Comparison of ENCODE assay signal across 22 cellular contexts in genomic region chr1:173224280-173224886, GRCh38. TPM values are rescaled to one million over a fixed set of nuclear protein-coding genes. Genes with fewer than 3 reads are reported as not detected.
DNase-seq lines count a peak whose midpoint lies in the region; ATAC-seq and TF ChIP-seq lines count a peak whose summit lies in the region.
"Had no signal": no experiment of that assay in that cellular context is flagged by ENCODE, and none has a peak within 500 bp of the region (broad histone marks: within the 10 kb centered on the region; RNA-seq: fewer than 3 reads in every experiment).

No MANE protein-coding gene starts in this region.

- no peaks in the 10 kb centered on the region for H4K20me1 ChIP-seq in OCI-LY7 (ENCODE audit: insufficient read depth, low read length)

- no peaks in the 10 kb centered on the region for H3K9me2 ChIP-seq in OCI-LY7 (ENCODE audit: insufficient read depth, low read length)
- H3K9me2 ChIP-seq: SK-N-SH had no signal

- H3K27me3 ChIP-seq in mesenchymal stem cell (ENCODE audit: control insufficient read depth in 1 of 2, insufficient read depth in 1 of 2, low read length in 2 of 2): no peaks in the 10 kb centered on the region
- H3K27me3 ChIP-seq: heart left ventricle, ovary, upper lobe of left lung had no signal

- 93% methylated on average over 2 of the region's 3 CpGs for WGBS in mesenchymal stem cell

- no peak overlapping the region for H3K4ac ChIP-seq in mesenchymal stem cell (ENCODE audit: low read depth in 1 of 2, low read length in 2 of 2)

- intact Hi-C loops in OCI-LY7 (cut with micrococcal nuclease; ENCODE audit: unreplicated experiment): no loop called here
- intact Hi-C loops in activated T-helper 2 cell treated with anti-CD3 and anti-CD28 coated beads, Interferon-gamma antibody, Interleukin-2, Interleukin-4, amounts not matched to agents 10 μg/mL and 5 μg/mL and 100 μg/mL, durations not matched to agents 14 hours and 24 hours and 36 hours (cut with micrococcal nuclease): no loop called here

- H3K9ac ChIP-seq in mesenchymal stem cell (ENCODE audit: low read length): no peak overlapping the region
- H3K9ac ChIP-seq: SK-N-SH had no signal

- H4K8ac ChIP-seq in mesenchymal stem cell (ENCODE audit: low read length): peak overlapping the region; percentile 21

- no peak overlapping the region for H3K4me3 ChIP-seq in AG10803 (ENCODE audit: low read length)
- H3K4me3 ChIP-seq in OCI-LY7 (ENCODE audit: low read depth, low read length, poor library complexity, severe bottlenecking): no peak overlapping the region
- H3K4me3 ChIP-seq in mesenchymal stem cell (ENCODE audit: insufficient read depth in 1 of 2, low read depth in 1 of 2, low read length in 2 of 2): no peak overlapping the region
- H3K4me3 ChIP-seq: heart left ventricle, ovary, upper lobe of left lung had no signal

- peaks cover 5% of the 10 kb centered on the region for H3K4me1 ChIP-seq in OCI-LY7 (ENCODE audit: insufficient read depth, low read length, poor library complexity, severe bottlenecking)
- peaks cover 4% of the 10 kb centered on the region for H3K4me1 ChIP-seq in mesenchymal stem cell (ENCODE audit: control insufficient read depth, insufficient read depth, low read depth, low read length)
- H3K4me1 ChIP-seq: heart left ventricle, upper lobe of left lung had no signal

- CTCF ChIA-PET in OCI-LY7 (lab: Charles Lee; ENCODE audit: unreplicated experiment): no interaction called here

- H3K27ac Mint-ChIP-seq in chondrocyte (ENCODE audit: unreplicated experiment): no peak overlapping the region
- H3K27ac Mint-ChIP-seq in activated T-helper 2 cell treated with anti-CD3 and anti-CD28 coated beads, Interferon-gamma antibody, Interleukin-2, Interleukin-4, amounts not matched to agents 10 μg/mL and 5 μg/mL and 100 μg/mL, durations not matched to agents 14 hours and 24 hours and 36 hours: no peak overlapping the region
- H3K27ac Mint-ChIP-seq: activated B cell treated with CpG ODN at 0.5 μM for 24 hours; naive thymus-derived CD4-positive, alpha-beta T cell; T-helper 2 cell treated with Interferon-gamma antibody and Interleukin-4, amounts not matched to agents 5 μg/mL and 100 μg/mL, for 36 hours had no signal

- H3K23ac ChIP-seq in mesenchymal stem cell (ENCODE audit: low read length in 2 of 2): no peak overlapping the region

- H2BK12ac ChIP-seq in mesenchymal stem cell (ENCODE audit: low read length in 2 of 2): peak overlapping the region; percentile 75

- H3K4me3 Mint-ChIP-seq in chondrocyte (ENCODE audit: unreplicated experiment): no peak overlapping the region
- no peak overlapping the region for H3K4me3 Mint-ChIP-seq in activated T-helper 2 cell treated with anti-CD3 and anti-CD28 coated beads, Interferon-gamma antibody, Interleukin-2, Interleukin-4, amounts not matched to agents 10 μg/mL and 5 μg/mL and 100 μg/mL, durations not matched to agents 14 hours and 24 hours and 36 hours (ENCODE audit: low read depth)
- H3K4me3 Mint-ChIP-seq: activated B cell treated with CpG ODN at 0.5 μM for 24 hours; naive thymus-derived CD4-positive, alpha-beta T cell; T-helper 2 cell treated with Interferon-gamma antibody and Interleukin-4, amounts not matched to agents 5 μg/mL and 100 μg/mL, for 36 hours had no signal

- H3K27ac ChIP-seq in OCI-LY7 (ENCODE audit: low read depth, low read length, poor library complexity, severe bottlenecking) (no peak overlapping the region), mesenchymal stem cell (ENCODE audit: low read length, poor library complexity, severe bottlenecking) (peak overlapping the region; percentile 20)
- H3K27ac ChIP-seq: heart left ventricle, ovary, upper lobe of left lung had no signal

- no TSS peak for BruUV-seq in OCI-LY7 (replicated peaks; lab: Mats Ljungman, UMichigan)

- no peak overlapping the region for H2BK120ac ChIP-seq in mesenchymal stem cell (ENCODE audit: low read depth, low read length)

- H2BK5ac ChIP-seq in mesenchymal stem cell (ENCODE audit: low read depth, low read length, poor library complexity, severe bottlenecking): no peak overlapping the region

- peaks cover 10% of the 10 kb centered on the region for H3K9me3 Mint-ChIP-seq in chondrocyte (ENCODE audit: low read depth)
- H3K9me3 Mint-ChIP-seq in activated T-helper 2 cell treated with anti-CD3 and anti-CD28 coated beads, Interferon-gamma antibody, Interleukin-2, Interleukin-4, amounts not matched to agents 10 μg/mL and 5 μg/mL and 100 μg/mL, durations not matched to agents 14 hours and 24 hours and 36 hours: peaks cover 6% of the 10 kb centered on the region

- H3K18ac ChIP-seq in mesenchymal stem cell (ENCODE audit: low read depth in 1 of 2, low read length in 2 of 2): peak overlapping the region; percentile 58 to 88

- H3K4me2 ChIP-seq in OCI-LY7 (ENCODE audit: low read length): no peak overlapping the region
- no peak overlapping the region for H3K4me2 ChIP-seq in mesenchymal stem cell (ENCODE audit: low read length, poor library complexity, severe bottlenecking)
- H3K4me2 ChIP-seq: SK-N-SH had no signal

- POLR2A ChIA-PET in OCI-LY7 (lab: Charles Lee): interaction anchor here (0.7 kb wide), 1 partner anchor 1000 kb away, joined by 3 read pairs; no protein-coding TSS in a partner anchor

- H3K79me2 ChIP-seq in OCI-LY7 (ENCODE audit: insufficient read depth, low read depth, low read length): no peaks in the 10 kb centered on the region

- no peak overlapping the region for H3K14ac ChIP-seq in mesenchymal stem cell (ENCODE audit: low read length in 2 of 2)

- no peaks in the 10 kb centered on the region for H3K36me3 ChIP-seq in OCI-LY7 (ENCODE audit: insufficient read depth, low read length)
- H3K36me3 ChIP-seq in mesenchymal stem cell (ENCODE audit: control insufficient read depth in 1 of 2, insufficient read depth in 2 of 2, low read depth in 1 of 2, low read length in 2 of 2): no peaks in the 10 kb centered on the region
- H3K36me3 ChIP-seq: heart left ventricle, ovary, upper lobe of left lung had no signal

- H2BK15ac ChIP-seq in mesenchymal stem cell (ENCODE audit: low read depth, poor library complexity, severe bottlenecking): no peak overlapping the region

- no peaks in the 10 kb centered on the region for H3K27me3 Mint-ChIP-seq in chondrocyte (ENCODE audit: low read depth)
- peaks cover 4% of the 10 kb centered on the region for H3K27me3 Mint-ChIP-seq in activated T-helper 2 cell treated with anti-CD3 and anti-CD28 coated beads, Interferon-gamma antibody, Interleukin-2, Interleukin-4, amounts not matched to agents 10 μg/mL and 5 μg/mL and 100 μg/mL, durations not matched to agents 14 hours and 24 hours and 36 hours (ENCODE audit: low read depth)
- H3K27me3 Mint-ChIP-seq: activated B cell treated with CpG ODN at 0.5 μM for 24 hours; naive thymus-derived CD4-positive, alpha-beta T cell had no signal

- peak overlapping the region; percentile 10; the same call in 1 of the 2 replicates for H2AFZ ChIP-seq in OCI-LY7 (ENCODE audit: low read length)
- peak overlapping the region; percentile 36 for H2AFZ ChIP-seq in mesenchymal stem cell (ENCODE audit: low read depth, low read length)

- H3K9me3 ChIP-seq in OCI-LY7 (ENCODE audit: low read length) (no peaks in the 10 kb centered on the region), mesenchymal stem cell (ENCODE audit: control insufficient read depth, low read length) (no peaks in the 10 kb centered on the region)
- H3K9me3 ChIP-seq: ovary, upper lobe of left lung had no signal

- no peaks in the 10 kb centered on the region for H3K36me3 Mint-ChIP-seq in chondrocyte (ENCODE audit: low read depth)
- H3K36me3 Mint-ChIP-seq in activated T-helper 2 cell treated with anti-CD3 and anti-CD28 coated beads, Interferon-gamma antibody, Interleukin-2, Interleukin-4, amounts not matched to agents 10 μg/mL and 5 μg/mL and 100 μg/mL, durations not matched to agents 14 hours and 24 hours and 36 hours (ENCODE audit: low read depth): no peaks in the 10 kb centered on the region

- DNase-seq in AG10803 (ENCODE audit: low read depth): peak; percentile 8
- DNase-seq in OCI-LY7 (ENCODE audit: low spot score): no peak
- DNase-seq in mesenchymal stem cell: no peak
- no peak for DNase-seq in SK-N-DZ (ENCODE audit: low spot score)
- no peak for DNase-seq in chondrocyte (ENCODE audit: low spot score)
- DNase-seq in activated T-helper 2 cell treated with anti-CD3 and anti-CD28 coated beads, Interferon-gamma antibody, Interleukin-2, Interleukin-4, amounts not matched to agents 10 μg/mL and 5 μg/mL and 100 μg/mL, durations not matched to agents 14 hours and 24 hours and 36 hours (ENCODE audit: low spot score): no peak
- DNase-seq: activated B cell treated with CpG ODN at 0.5 μM for 24 hours; activated CD4-positive, alpha-beta T cell treated with anti-CD3 and anti-CD28 coated beads, Interleukin-2, amount 50 U/mL, for 48 hours; activated naive CD4-positive, alpha-beta T cell; caudate nucleus; heart left ventricle; left colon; naive thymus-derived CD4-positive, alpha-beta T cell; NCI-H1436; NCI-H2107; ovary; SK-N-SH; stimulated activated CD4-positive, alpha-beta T cell treated with anti-CD3 and anti-CD28 coated beads, Interleukin-12 subunit alpha, Interleukin-12 subunit beta, amount 100 ng/mL, for 4 hours; stimulated activated CD4-positive, alpha-beta T cell treated with anti-CD3 and anti-CD28 coated beads, Interleukin-4, amount 100 ng/mL, for 4 hours; upper lobe of left lung had no signal

- H4K91ac ChIP-seq in mesenchymal stem cell (ENCODE audit: low read length): peak overlapping the region; percentile 62

- H3K79me1 ChIP-seq in mesenchymal stem cell (replicated peaks; ENCODE audit: low read length, poor library complexity, severe bottlenecking): no peaks in the 10 kb centered on the region

- no peaks in the 10 kb centered on the region for H3K4me1 Mint-ChIP-seq in chondrocyte (ENCODE audit: low read depth)
- peaks cover 13% of the 10 kb centered on the region for H3K4me1 Mint-ChIP-seq in activated T-helper 2 cell treated with anti-CD3 and anti-CD28 coated beads, Interferon-gamma antibody, Interleukin-2, Interleukin-4, amounts not matched to agents 10 μg/mL and 5 μg/mL and 100 μg/mL, durations not matched to agents 14 hours and 24 hours and 36 hours (ENCODE audit: low read depth)

- no peak overlapping the region for H2AK5ac ChIP-seq in mesenchymal stem cell (ENCODE audit: low read length, severe bottlenecking)

- TF ChIP-seq CTCF in AG10803 (conservative IDR thresholded peaks at IDR 0.05; ENCODE audit: low read length) (no peak), OCI-LY7 (conservative IDR thresholded peaks at IDR 0.05; ENCODE audit: low read length) (no peak), chondrocyte (IDR thresholded peaks at IDR 0.05) (no peak)

- peak; percentile 29 for ATAC-seq in GM18498 (IDR thresholded peaks at IDR 0.05; ENCODE audit: unreplicated experiment)
- ATAC-seq: heart left ventricle; left colon; naive thymus-derived CD4-positive, alpha-beta T cell had no signal

RNA-seq across cellular contexts. Expression of gene TNFSF4, which starts 17.3 kb away (rescaled TPM):
- 0.62 and 0.63 TPM in 2 replicates for total RNA-seq in OCI-LY7 (2014; rRNA removed; shearing (Covaris generic))
- total RNA-seq in OCI-LY7 (2022) (0.44 and 0.53 TPM in 2 replicates), chondrocyte (0.54 to 1.1 TPM (median 0.77 TPM) in 3 replicates)
- polyA plus RNA-seq in mesenchymal stem cell (2013, experiment 1 of 2): 37.8 TPM
- polyA plus RNA-seq in mesenchymal stem cell (2013, experiment 2 of 2): 39.2 TPM
- polyA plus RNA-seq in SK-N-DZ (2014; cell fraction: cytosol; rRNA removed): 0.06 and 0.09 TPM in 2 replicates
- polyA plus RNA-seq in SK-N-DZ (2014; cell fraction: nucleus; rRNA removed): 0.20 and 0.42 TPM in 2 replicates
- total RNA-seq in activated T-helper 2 cell treated with anti-CD3 and anti-CD28 coated beads, Interferon-gamma antibody, Interleukin-2, Interleukin-4, amounts not matched to agents 10 μg/mL and 5 μg/mL and 100 μg/mL, durations not matched to agents 14 hours and 24 hours and 36 hours: 1.1 and 1.3 TPM in 2 replicates
